In the genomic region with DNA sequence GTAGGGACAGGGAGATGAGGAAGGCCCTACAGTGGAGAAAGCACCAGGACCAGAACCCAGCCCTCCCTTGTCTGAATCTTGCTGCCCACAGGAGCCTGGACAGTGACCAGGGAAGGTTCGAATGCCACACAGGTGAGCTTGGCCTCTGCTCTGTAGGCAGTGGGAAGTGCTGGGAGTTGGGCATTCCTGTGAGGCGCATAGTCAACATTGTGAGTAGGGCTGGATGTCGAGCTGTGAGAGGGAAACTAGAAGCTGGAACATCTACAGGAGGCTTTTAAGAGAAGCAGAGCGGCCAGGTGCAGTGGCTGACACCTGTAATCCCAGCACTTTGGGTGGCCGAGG, we compare ENCODE assay signal across 19 cellular contexts. TPM values are rescaled to one million over a fixed set of nuclear protein-coding genes. Genes with fewer than 3 reads are reported as not detected.
DNase-seq lines count a peak whose midpoint lies in the region; ATAC-seq and TF ChIP-seq lines count a peak whose summit lies in the region.
"Had no signal": no experiment of that assay in that cellular context is flagged by ENCODE, and none has a peak within 500 bp of the region (broad histone marks: within the 10 kb centered on the region; RNA-seq: fewer than 3 reads in every experiment).

No MANE protein-coding gene starts in this region.

- ATAC-seq in Right ventricle myocardium superior (ENCODE audit: poor library complexity) (no peak), left lung (peak; percentile 58), sciatic nerve (no peak)
- ATAC-seq: GM12878 had no signal

- no peak overlapping the region for H3K27ac ChIP-seq in left lung
- H3K27ac ChIP-seq: GM23248, SK-N-MC had no signal

- no peak overlapping the region for H3K4me3 ChIP-seq in left lung
- H3K4me3 ChIP-seq: GM12878, GM23248, SK-N-MC had no signal

- no peaks in the 10 kb centered on the region for H3K9me3 ChIP-seq in left lung

- no peaks in the 10 kb centered on the region for H3K36me3 ChIP-seq in left lung

- DNase-seq in cardiac septum (ENCODE audit: low spot score), result peak; percentile 61
- no peak for DNase-seq in Right ventricle myocardium superior
- no peak for DNase-seq in left lung
- peak; percentile 37 for DNase-seq in sciatic nerve (ENCODE audit: low spot score)
- no peak for DNase-seq in stimulated activated naive CD4-positive, alpha-beta T cell treated with Interleukin-2 at 50 U/mL for 16 hours (lab: John Stamatoyannopoulos, UW)
- no peak for DNase-seq in NCI-H69 (lab: John Stamatoyannopoulos, UW)
- DNase-seq in DMS53 (lab: John Stamatoyannopoulos, UW), result no peak
- no peak for DNase-seq in COLO668 (lab: John Stamatoyannopoulos, UW; ENCODE audit: unreplicated experiment)
- DNase-seq: CD4-positive, alpha-beta T cell; DMS153; GF-D8; GM23248; KG1; NCI-H187 treated with DMSO at 0.1 percent for 48 hours; NCI-H345; NCI-H524 treated with DMSO at 0.1 percent for 48 hours had no signal

- H3K4me1 ChIP-seq in left lung, result peaks cover 0 to 4% of the 10 kb centered on the region in 2 donors

- intact Hi-C loops in cardiac septum (cut with DNase I), result no loop called here
- intact Hi-C loops in Right ventricle myocardium superior (cut with DNase I), result no loop called here
- intact Hi-C loops in left lung (cut with DNase I), result no loop called here
- intact Hi-C loops in sciatic nerve (cut with DNase I), result no loop called here

- no peak for TF ChIP-seq CTCF in left lung (IDR thresholded peaks at IDR 0.05)

- H3K27me3 ChIP-seq in left lung, result no peaks in the 10 kb centered on the region

RNA-seq across cellular contexts. Expression of a gene that starts 20.3 kb away (rescaled TPM):
- 154 TPM for total RNA-seq in cardiac septum
- 160 TPM for total RNA-seq in Right ventricle myocardium superior
- 10 to 100 TPM; 66.7 to 70.1 TPM for total RNA-seq in left lung
- 39.1 TPM for total RNA-seq in sciatic nerve

RNA-seq across cellular contexts. Expression of a gene that starts 23.4 kb away (rescaled TPM):
- total RNA-seq in cardiac septum (1.5 TPM), Right ventricle myocardium superior (1.5 TPM), left lung (1 to 10 TPM; 5.3 to 7.6 TPM), sciatic nerve (2.1 TPM)

RNA-seq across cellular contexts. Expression of a gene that starts 47.8 kb away (rescaled TPM):
- total RNA-seq in cardiac septum (0.16 TPM), Right ventricle myocardium superior (0.32 TPM), left lung (1 to 10 TPM in 1 of 2 donors, not detected in 1; 1.5 TPM), sciatic nerve (1.1 TPM)
- total RNA-seq: A172, GM23248 had no signal

Comparison
In these comparisons a context has a peak if more than half of its experiments do, and no peak if none do; other contexts are left out.
1. DNase-seq: peak in cardiac septum (single experiment) and sciatic nerve (single experiment); none in Right ventricle myocardium superior (single experiment), left lung (0 of 2), stimulated activated naive CD4-positive, alpha-beta T cell treated with Interleukin-2 at 50 U/mL for 16 hours (single experiment), NCI-H69 (single experiment), DMS53 (single experiment) and COLO668 (single experiment).